20 cellular contexts compared by ENCODE assay signal in the genomic region with DNA sequence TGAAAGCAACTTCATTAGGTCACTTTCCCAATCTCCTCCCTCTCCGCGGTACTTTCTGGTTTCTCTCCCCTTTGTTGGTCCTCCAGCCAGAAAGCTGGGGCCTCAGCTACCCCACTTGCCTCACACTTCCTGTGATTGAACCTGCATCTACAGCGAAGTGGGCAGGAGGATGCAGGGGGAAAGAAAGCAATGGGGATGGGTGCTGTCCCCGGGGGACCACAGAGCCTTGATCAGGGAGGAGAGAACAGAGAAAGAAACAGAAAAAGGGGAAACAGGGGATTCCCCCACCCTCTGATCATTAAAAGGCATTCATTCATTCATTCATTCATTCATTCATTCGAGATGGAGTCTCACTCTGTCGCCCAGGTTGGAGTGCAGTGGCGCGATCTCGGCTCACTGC.
DNase-seq lines count a peak whose midpoint lies in the region; ATAC-seq and TF ChIP-seq lines count a peak whose summit lies in the region.
"Had no signal": no experiment of that assay in that cellular context is flagged by ENCODE, and none has a peak within 500 bp of the region (broad histone marks: within the 10 kb centered on the region; RNA-seq: fewer than 3 reads in every experiment).

No MANE protein-coding gene starts in this region.

- H3K27me3 Mint-ChIP-seq in activated naive CD4-positive, alpha-beta T cell treated with anti-CD3 and anti-CD28 coated beads, Interleukin-2, amount 10 ng/mL, durations not matched to agents 7 days and 5 days = peaks cover 25% of the 10 kb centered on the region

- TF ChIP-seq CTCF in GM12865 (IDR thresholded peaks at IDR 0.05; ENCODE audit: insufficient read depth, low read depth, low read length, missing control alignments) = no peak
- TF ChIP-seq CTCF in heart left ventricle (IDR thresholded peaks at IDR 0.05) = no peak

- H3K4me3 Mint-ChIP-seq in activated naive CD4-positive, alpha-beta T cell treated with anti-CD3 and anti-CD28 coated beads, Interleukin-2, amount 10 ng/mL, durations not matched to agents 7 days and 5 days = no peak overlapping the region
- no peak overlapping the region for H3K4me3 Mint-ChIP-seq in stimulated activated effector memory CD8-positive, alpha-beta T cell treated with anti-CD3 and anti-CD28 coated beads, Interleukin-12 subunit alpha, Interleukin-12 subunit beta, amount 100 ng/mL, for 72 hours
- H3K4me3 Mint-ChIP-seq: natural killer cell treated with Interleukin-12 subunit alpha and Interleukin-12 subunit beta and Interleukin-15 and Interleukin-18, amount 100 ng/mL, for 72 hours had no signal

- TF ChIP-seq POLR2A in heart left ventricle (IDR thresholded peaks at IDR 0.05) = no peak

- H3K36me3 Mint-ChIP-seq in activated naive CD4-positive, alpha-beta T cell treated with anti-CD3 and anti-CD28 coated beads, Interleukin-2, amount 50 U/mL, for 72 hours = peaks cover 0 to 4% of the 10 kb centered on the region in 2 donors
- H3K36me3 Mint-ChIP-seq in activated naive CD4-positive, alpha-beta T cell treated with anti-CD3 and anti-CD28 coated beads, Interleukin-2, amount 10 ng/mL, durations not matched to agents 7 days and 5 days = no peaks in the 10 kb centered on the region
- no peaks in the 10 kb centered on the region for H3K36me3 Mint-ChIP-seq in stimulated activated effector memory CD8-positive, alpha-beta T cell treated with anti-CD3 and anti-CD28 coated beads, Interleukin-12 subunit alpha, Interleukin-12 subunit beta, amount 100 ng/mL, for 72 hours
- H3K36me3 Mint-ChIP-seq: natural killer cell treated with Interleukin-12 subunit alpha and Interleukin-12 subunit beta and Interleukin-15 and Interleukin-18, amount 100 ng/mL, for 72 hours had no signal

- H3K27ac ChIP-seq in heart left ventricle = no peak overlapping the region
- H3K27ac ChIP-seq: ascending aorta, esophagus squamous epithelium had no signal

- intact Hi-C loops in heart left ventricle (cut with DNase I) = no loop called here

- H3K9me3 ChIP-seq in heart left ventricle = peaks cover 0 to 3% (median 0%) of the 10 kb centered on the region in 12 donors
- H3K9me3 ChIP-seq: ascending aorta, Caco-2, esophagus squamous epithelium had no signal

- peaks cover 4 to 5% of the 10 kb centered on the region in 2 donors for H3K9me3 Mint-ChIP-seq in activated naive CD4-positive, alpha-beta T cell treated with anti-CD3 and anti-CD28 coated beads, Interleukin-2, amount 50 U/mL, for 72 hours
- no peaks in the 10 kb centered on the region for H3K9me3 Mint-ChIP-seq in activated naive CD4-positive, alpha-beta T cell treated with anti-CD3 and anti-CD28 coated beads, Interleukin-2, amount 10 ng/mL, durations not matched to agents 7 days and 5 days
- no peaks in the 10 kb centered on the region for H3K9me3 Mint-ChIP-seq in stimulated activated effector memory CD8-positive, alpha-beta T cell treated with anti-CD3 and anti-CD28 coated beads, Interleukin-12 subunit alpha, Interleukin-12 subunit beta, amount 100 ng/mL, for 72 hours
- H3K9me3 Mint-ChIP-seq: activated T-helper 2 cell treated with anti-CD3 and anti-CD28 coated beads, Interferon-gamma antibody, Interleukin-2, Interleukin-4, amounts not matched to agents 10 μg/mL and 5 μg/mL and 100 μg/mL, durations not matched to agents 14 hours and 24 hours and 36 hours; natural killer cell treated with Interleukin-12 subunit alpha and Interleukin-12 subunit beta and Interleukin-15 and Interleukin-18, amount 100 ng/mL, for 72 hours had no signal

- H3K27me3 ChIP-seq in heart left ventricle = no peaks in the 10 kb centered on the region
- H3K27me3 ChIP-seq: ascending aorta, esophagus squamous epithelium had no signal

- peak overlapping the region in 1 of 2 donors; percentile 33 for H3K27ac Mint-ChIP-seq in activated naive CD4-positive, alpha-beta T cell treated with anti-CD3 and anti-CD28 coated beads, Interleukin-2, amount 50 U/mL, for 72 hours
- H3K27ac Mint-ChIP-seq in activated naive CD4-positive, alpha-beta T cell treated with anti-CD3 and anti-CD28 coated beads, Interleukin-2, amount 10 ng/mL, durations not matched to agents 7 days and 5 days = no peak overlapping the region
- peak overlapping the region; percentile 21 for H3K27ac Mint-ChIP-seq in stimulated activated effector memory CD8-positive, alpha-beta T cell treated with anti-CD3 and anti-CD28 coated beads, Interleukin-12 subunit alpha, Interleukin-12 subunit beta, amount 100 ng/mL, for 72 hours
- H3K27ac Mint-ChIP-seq: activated T-helper 2 cell treated with anti-CD3 and anti-CD28 coated beads, Interferon-gamma antibody, Interleukin-2, Interleukin-4, amounts not matched to agents 10 μg/mL and 5 μg/mL and 100 μg/mL, durations not matched to agents 14 hours and 24 hours and 36 hours; natural killer cell treated with Interleukin-12 subunit alpha and Interleukin-12 subunit beta and Interleukin-15 and Interleukin-18, amount 100 ng/mL, for 72 hours had no signal

- CTCF ChIA-PET in activated naive CD4-positive, alpha-beta T cell treated with anti-CD3 and anti-CD28 coated beads, Interleukin-2, amount 10 ng/mL, durations not matched to agents 7 days and 5 days (lab: Charles Lee) = no interaction called here

- peak; percentile 9 to 70 for DNase-seq in activated naive CD4-positive, alpha-beta T cell treated with anti-CD3 and anti-CD28 coated beads, Interleukin-2, amount 50 U/mL, for 72 hours (ENCODE audit: low spot score in 2 of 2)
- no peak for DNase-seq in activated naive CD4-positive, alpha-beta T cell treated with anti-CD3 and anti-CD28 coated beads, Interleukin-2, amount 10 ng/mL, durations not matched to agents 7 days and 5 days
- DNase-seq in GM12865 (ENCODE audit: low read depth) (peak; percentile 79), heart left ventricle (no peak)
- DNase-seq in activated T-cell treated with anti-CD3 and anti-CD28 coated beads, Interleukin-2, amount 50 U/mL, for 48 hours = peak; percentile 26 to 33
- no peak for DNase-seq in stimulated activated effector memory CD8-positive, alpha-beta T cell treated with anti-CD3 and anti-CD28 coated beads, Interleukin-12 subunit alpha, Interleukin-12 subunit beta, amount 100 ng/mL, for 72 hours (ENCODE audit: low spot score in 2 of 2)
- DNase-seq: Caco-2; cerebellar nuclear complex; effector CD4-positive, alpha-beta T cell; EL; esophagus squamous epithelium; Karpas-422; left cardiac atrium; NCI-H2029; RPMI8226 had no signal

- peaks cover 12% of the 10 kb centered on the region for H3K4me1 Mint-ChIP-seq in activated naive CD4-positive, alpha-beta T cell treated with anti-CD3 and anti-CD28 coated beads, Interleukin-2, amount 10 ng/mL, durations not matched to agents 7 days and 5 days
- H3K4me1 Mint-ChIP-seq in stimulated activated effector memory CD8-positive, alpha-beta T cell treated with anti-CD3 and anti-CD28 coated beads, Interleukin-12 subunit alpha, Interleukin-12 subunit beta, amount 100 ng/mL, for 72 hours = peaks cover 11% of the 10 kb centered on the region

- 80 to 87% (median 86%) methylated on average over 9 of the region's 9 CpGs for WGBS in heart left ventricle, 4 donors

- H3K4me3 ChIP-seq in GM12865 (ENCODE audit: low read depth, low read length) (no peak overlapping the region), heart left ventricle (no peak overlapping the region)
- H3K4me3 ChIP-seq: ascending aorta, esophagus squamous epithelium had no signal

- ATAC-seq in activated naive CD4-positive, alpha-beta T cell treated with anti-CD3 and anti-CD28 coated beads, Interleukin-2, amount 50 U/mL, for 72 hours = peak; percentile 83 to 88
- ATAC-seq in stimulated activated effector memory CD8-positive, alpha-beta T cell treated with anti-CD3 and anti-CD28 coated beads, Interleukin-12 subunit alpha, Interleukin-12 subunit beta, amount 100 ng/mL, for 72 hours = peak; percentile 77
- no peak for ATAC-seq in GM18861 (IDR thresholded peaks at IDR 0.05; ENCODE audit: unreplicated experiment)
- ATAC-seq in HG03045 (IDR thresholded peaks at IDR 0.05; ENCODE audit: unreplicated experiment) = no peak
- ATAC-seq in heart left ventricle = no peak
- ATAC-seq: left cardiac atrium had no signal

- H3K36me3 ChIP-seq in heart left ventricle = peaks cover 0 to 2% (median 0%) of the 10 kb centered on the region in 9 donors
- H3K36me3 ChIP-seq: ascending aorta, esophagus squamous epithelium had no signal

- no peaks in the 10 kb centered on the region for H3K4me1 ChIP-seq in heart left ventricle
- H3K4me1 ChIP-seq: ascending aorta, Caco-2, esophagus squamous epithelium had no signal

Comparison
In these comparisons a context has a peak if more than half of its experiments do, and no peak if none do; other contexts are left out.
1. DNase-seq: peak in activated naive CD4-positive, alpha-beta T cell treated with anti-CD3 and anti-CD28 coated beads, Interleukin-2, amount 50 U/mL, for 72 hours (2 of 2), GM12865 (single experiment) and activated T-cell treated with anti-CD3 and anti-CD28 coated beads, Interleukin-2, amount 50 U/mL, for 48 hours (2 of 2); none in activated naive CD4-positive, alpha-beta T cell treated with anti-CD3 and anti-CD28 coated beads, Interleukin-2, amount 10 ng/mL, durations not matched to agents 7 days and 5 days (single experiment), stimulated activated effector memory CD8-positive, alpha-beta T cell treated with anti-CD3 and anti-CD28 coated beads, Interleukin-12 subunit alpha, Interleukin-12 subunit beta, amount 100 ng/mL, for 72 hours (0 of 2) and heart left ventricle (0 of 5).
2. ATAC-seq: peak in activated naive CD4-positive, alpha-beta T cell treated with anti-CD3 and anti-CD28 coated beads, Interleukin-2, amount 50 U/mL, for 72 hours (2 of 2) and stimulated activated effector memory CD8-positive, alpha-beta T cell treated with anti-CD3 and anti-CD28 coated beads, Interleukin-12 subunit alpha, Interleukin-12 subunit beta, amount 100 ng/mL, for 72 hours (single experiment); none in GM18861 (single experiment), HG03045 (single experiment) and heart left ventricle (0 of 4).